Comparison of ENCODE assay signal across 31 cellular contexts in the genomic region with DNA sequence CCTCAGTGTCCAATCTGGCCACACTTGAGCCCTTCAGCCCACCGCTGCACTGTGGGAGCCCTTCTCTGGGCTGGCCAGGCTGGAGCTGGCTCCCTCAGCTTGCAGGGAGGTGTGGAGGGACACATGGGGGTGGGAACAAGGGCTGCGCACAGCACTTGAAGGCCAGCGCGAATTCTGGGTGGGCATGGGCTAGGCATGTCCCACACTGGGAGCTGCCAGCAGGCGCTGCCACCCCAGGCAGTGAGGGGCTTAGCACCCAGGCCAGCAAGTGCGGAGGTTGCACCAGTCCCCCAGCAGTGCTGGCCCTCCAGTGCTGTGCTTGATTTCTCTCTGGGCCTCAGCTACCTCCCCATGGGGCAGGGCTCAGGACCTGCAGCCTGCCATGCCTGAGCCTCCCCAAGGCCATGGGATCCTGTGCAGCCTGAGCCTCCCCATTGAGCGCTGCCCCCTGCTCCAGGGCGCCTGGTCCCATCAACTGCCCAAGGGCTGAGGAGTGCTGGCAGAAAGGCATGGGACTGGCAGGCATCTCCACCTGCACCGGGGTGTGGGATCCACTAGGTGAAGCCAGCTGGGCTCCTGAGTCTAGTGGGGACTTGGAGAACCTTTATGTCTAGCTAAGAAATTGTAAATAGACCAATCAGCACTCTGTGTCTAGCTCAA.
"Had no signal": no experiment of that assay in that cellular context is flagged by ENCODE, and none has a peak within 500 bp of the region (broad histone marks: within the 10 kb centered on the region; RNA-seq: fewer than 3 reads in every experiment).

No MANE protein-coding gene starts in this region.

- H3K27me3 ChIP-seq: body of pancreas, breast epithelium, Peyer's patch had no signal

- H3K4me1 ChIP-seq: body of pancreas, breast epithelium, Peyer's patch had no signal

- H3K4me3 ChIP-seq: body of pancreas, breast epithelium, K562, Peyer's patch had no signal

- DNase-seq: activated CD4-positive, alpha-beta T cell treated with anti-CD3 and anti-CD28 coated beads, Interleukin-2, amount 10 ng/mL, durations not matched to agents 24 days and 14 days; activated CD4-positive, alpha-beta T cell treated with anti-CD3 and anti-CD28 coated beads, Interleukin-2, amount 50 U/mL, for 48 hours; activated CD8-positive, alpha-beta T cell treated with anti-CD3 and anti-CD28 coated beads, Interleukin-2, amount 10 ng/mL, durations not matched to agents 7 days and 5 days; activated gamma-delta T cell; activated naive CD4-positive, alpha-beta T cell treated with Interleukin-2 at 50 U/mL for 16 hours; activated naive CD8-positive, alpha-beta T cell treated with anti-CD3 and anti-CD28 coated beads, Interleukin-2, amount 10 ng/mL, durations not matched to agents 7 days and 5 days; activated T-cell treated with anti-CD3 and anti-CD28 coated beads, Interleukin-2, amount 50 U/mL, for 24 hours; amygdala; body of pancreas; NCI-H1092; NCI-H1417; NCI-H146; NCI-H187; NCI-H2029 treated with DMSO at 0.1 percent for 48 hours; NCI-H2107; NCI-H2171; NCI-H510A; NCI-H526; NCI-H748 treated with DMSO at 0.1 percent for 48 hours; NK-92 treated with Interleukin-12 subunit alpha and Interleukin-12 subunit beta, amount 100 ng/mL, for 24 hours; PC-3; Peyer's patch; RPMI8226; SIG-M5; T-cell; T-helper 17 cell; T-helper 9 cell had no signal

- H3K36me3 ChIP-seq: breast epithelium, Peyer's patch had no signal

- FAIRE-seq: astrocyte, K562 had no signal

- ATAC-seq: activated CD8-positive, alpha-beta T cell treated with anti-CD3 and anti-CD28 coated beads, Interleukin-2, amount 10 ng/mL, durations not matched to agents 7 days and 5 days; body of pancreas; K562; PC-3; SK-N-SH treated with all-trans-retinoic acid at 6 μM for 48 hours; T-cell; T-helper 17 cell had no signal

- H3K27ac ChIP-seq: body of pancreas, breast epithelium, Peyer's patch had no signal

- H3K9me3 ChIP-seq: body of pancreas had no signal
